In genomic region chr2:240774856-240775255, GRCh38 we compare ENCODE assay signal across 9 cellular contexts. TPM values are rescaled to one million over a fixed set of nuclear protein-coding genes. Genes with fewer than 3 reads are reported as not detected.
"Had no signal": no experiment of that assay in that cellular context is flagged by ENCODE, and none has a peak within 500 bp of the region (broad histone marks: within the 10 kb centered on the region; RNA-seq: fewer than 3 reads in every experiment).

No MANE protein-coding gene starts in this region.

- H3K4me2 ChIP-seq: GM23338 had no signal

- H3K4me1 ChIP-seq: HAP-1 had no signal

- H3K4me1 Mint-ChIP-seq: GM23338, H9 had no signal

- ATAC-seq: GM23338, HCT116 had no signal

- H3K4me3 Mint-ChIP-seq: GM23338, H9, HFFc6 had no signal

- H3K27ac Mint-ChIP-seq: GM23338, H9, HFFc6 had no signal

- DNase-seq: GM23248, GOT3, H7, H9, HCEC 1CT, HFFc6 had no signal

- H3K9me3 ChIP-seq: HAP-1 had no signal

- H3K4me3 ChIP-seq: GM23248, GM23338, HAP-1 had no signal

- H3K9me3 Mint-ChIP-seq: GM23338, H9, HFFc6 had no signal

- H3K9ac ChIP-seq: GM23248 had no signal

- H2AFZ ChIP-seq: GM23248, GM23338 had no signal

- H3K27ac ChIP-seq: GM23248 had no signal

RNA-seq across cellular contexts. Expression of gene KIF1A, which starts 45.2 kb away (rescaled TPM):
- total RNA-seq: HFFc6 had no signal
